ENCODE assay signal across 1 cellular context in the genomic region with DNA sequence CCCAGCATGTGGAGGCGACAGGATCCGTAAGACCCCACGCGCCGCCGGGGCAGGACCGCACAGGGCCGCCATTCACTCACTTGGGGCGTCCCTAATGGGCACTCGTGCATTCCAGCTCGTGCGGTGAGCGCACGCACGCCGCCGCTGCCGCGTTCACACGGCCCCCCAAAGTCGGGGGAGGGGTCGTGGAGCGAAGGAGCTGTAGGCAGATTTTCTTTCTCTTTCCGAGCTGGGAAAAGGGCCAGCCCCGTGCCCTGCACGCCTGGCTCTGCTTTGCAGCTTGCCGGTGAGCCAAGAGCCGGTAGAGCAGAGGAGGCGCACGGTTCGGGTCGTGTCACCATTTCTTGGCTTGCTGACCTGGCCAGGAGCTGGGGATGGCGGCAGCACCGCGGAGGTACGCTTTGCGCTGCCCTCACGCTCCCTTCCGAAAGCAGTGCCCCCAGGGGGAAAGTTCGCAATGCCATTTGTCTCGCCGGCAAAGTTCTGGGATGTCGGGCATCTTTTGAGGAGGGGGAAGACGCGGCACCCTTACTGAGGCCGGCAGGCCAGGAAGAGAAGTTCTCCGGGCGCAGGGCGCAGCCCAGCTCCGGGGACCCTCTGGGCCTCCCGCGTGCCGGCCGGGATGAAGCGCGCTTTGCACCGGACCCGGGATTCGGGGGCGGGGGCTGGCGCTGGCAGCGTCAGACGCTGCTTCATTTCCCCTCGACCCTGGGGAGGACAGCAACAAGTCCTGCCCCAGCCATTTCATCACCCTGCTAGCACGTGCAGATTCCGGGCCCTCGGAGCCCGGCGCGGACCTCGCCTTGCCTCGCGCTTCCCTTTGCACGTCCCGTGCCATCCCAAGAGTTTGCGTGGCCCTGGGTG.
A peak's percentile ranks its signal among the peaks of the same experiment; 100 is the strongest.
TF ChIP-seq lines count a peak whose summit lies in the region.

No MANE protein-coding gene starts in this region.

TF ChIP-seq in HepG2, 621 proteins besides CTCF, POLR2A, EP300 and RAD21 (continued from another document and continues in another):
- peak; percentile 44; the same call in 1 of the 2 replicates for TF ChIP-seq ZHX1 (CRISPR knock-in tag; IDR thresholded peaks at IDR 0.05; ENCODE audit: low read depth)
- peak; percentile 33; the same call in 1 of the 2 replicates for TF ChIP-seq PCBP1 (IDR thresholded peaks at IDR 0.05; ENCODE audit: borderline replicate concordance, low read depth, low read length)
- TF ChIP-seq EEA1 (CRISPR knock-in tag; IDR thresholded peaks at IDR 0.05; ENCODE audit: borderline replicate concordance), result 0 out of 2 replicates have a peak, but pooled peaks have one; percentile 46
- TF ChIP-seq MTERF4 (CRISPR knock-in tag; IDR thresholded peaks at IDR 0.05), result 0 out of 2 replicates have a peak, but pooled peaks have one; percentile 9
- TF ChIP-seq, protein P1, sequence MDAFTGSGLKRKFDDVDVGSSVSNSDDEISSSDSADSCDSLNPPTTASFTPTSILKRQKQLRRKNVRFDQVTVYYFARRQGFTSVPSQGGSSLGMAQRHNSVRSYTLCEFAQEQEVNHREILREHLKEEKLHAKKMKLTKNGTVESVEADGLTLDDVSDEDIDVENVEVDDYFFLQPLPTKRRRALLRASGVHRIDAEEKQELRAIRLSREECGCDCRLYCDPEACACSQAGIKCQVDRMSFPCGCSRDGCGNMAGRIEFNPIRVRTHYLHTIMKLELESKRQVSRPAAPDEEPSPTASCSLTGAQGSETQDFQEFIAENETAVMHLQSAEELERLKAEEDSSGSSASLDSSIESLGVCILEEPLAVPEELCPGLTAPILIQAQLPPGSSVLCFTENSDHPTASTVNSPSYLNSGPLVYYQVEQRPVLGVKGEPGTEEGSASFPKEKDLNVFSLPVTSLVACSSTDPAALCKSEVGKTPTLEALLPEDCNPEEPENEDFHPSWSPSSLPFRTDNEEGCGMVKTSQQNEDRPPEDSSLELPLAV (CRISPR knock-in tag; conservative IDR thresholded peaks at IDR 0.05; ENCODE audit: low read depth), result no peak
- TF ChIP-seq ZNF232 (CRISPR knock-in tag; IDR thresholded peaks at IDR 0.05; ENCODE audit: borderline replicate concordance), result peak; percentile 18; the same call in 1 of the 2 replicates
- 0 out of 2 replicates have a peak, but pooled peaks have one; percentile 35 for TF ChIP-seq CENPT (CRISPR knock-in tag; IDR thresholded peaks at IDR 0.05; ENCODE audit: low read depth)
- TF ChIP-seq ZNF790 (CRISPR knock-in tag; IDR thresholded peaks at IDR 0.05; ENCODE audit: borderline replicate concordance), result 0 out of 2 replicates have a peak, but pooled peaks have one; percentile 24
- peak; percentile 0; the same call in 1 of the 2 replicates for TF ChIP-seq UBTF (CRISPR knock-in tag; IDR thresholded peaks at IDR 0.05)
- TF ChIP-seq KAT8 (CRISPR knock-in tag; IDR thresholded peaks at IDR 0.05), result no peak
- peak; percentile 6 for TF ChIP-seq HNRNPK (IDR thresholded peaks at IDR 0.05; ENCODE audit: low read depth, low read length, poor library complexity, severe bottlenecking)
- 0 out of 2 replicates have a peak, but pooled peaks have one; percentile 20 for TF ChIP-seq NFAT5 (CRISPR knock-in tag; IDR thresholded peaks at IDR 0.05)
- peak; percentile 42; the same call in 1 of the 2 replicates for TF ChIP-seq BHLHE40 (IDR thresholded peaks at IDR 0.05; ENCODE audit: low read length)
- no peak for TF ChIP-seq ZFP82 (CRISPR knock-in tag; IDR thresholded peaks at IDR 0.05; ENCODE audit: borderline replicate concordance)
- peak; percentile 3; the same call in 1 of the 2 replicates for TF ChIP-seq KDM2A (CRISPR knock-in tag; IDR thresholded peaks at IDR 0.05; ENCODE audit: borderline replicate concordance, low read depth)
- TF ChIP-seq ZNF703 (CRISPR knock-in tag; IDR thresholded peaks at IDR 0.05; ENCODE audit: borderline replicate concordance), result peak; percentile 21; the same call in 1 of the 2 replicates
- 0 out of 2 replicates have a peak, but pooled peaks have one; percentile 27 for TF ChIP-seq TBX2 (CRISPR knock-in tag; IDR thresholded peaks at IDR 0.05; ENCODE audit: borderline replicate concordance)
- 0 out of 2 replicates have a peak, but pooled peaks have one; percentile 2 for TF ChIP-seq ZNF558 (CRISPR knock-in tag; IDR thresholded peaks at IDR 0.05; ENCODE audit: borderline replicate concordance)
- TF ChIP-seq, protein P2, sequence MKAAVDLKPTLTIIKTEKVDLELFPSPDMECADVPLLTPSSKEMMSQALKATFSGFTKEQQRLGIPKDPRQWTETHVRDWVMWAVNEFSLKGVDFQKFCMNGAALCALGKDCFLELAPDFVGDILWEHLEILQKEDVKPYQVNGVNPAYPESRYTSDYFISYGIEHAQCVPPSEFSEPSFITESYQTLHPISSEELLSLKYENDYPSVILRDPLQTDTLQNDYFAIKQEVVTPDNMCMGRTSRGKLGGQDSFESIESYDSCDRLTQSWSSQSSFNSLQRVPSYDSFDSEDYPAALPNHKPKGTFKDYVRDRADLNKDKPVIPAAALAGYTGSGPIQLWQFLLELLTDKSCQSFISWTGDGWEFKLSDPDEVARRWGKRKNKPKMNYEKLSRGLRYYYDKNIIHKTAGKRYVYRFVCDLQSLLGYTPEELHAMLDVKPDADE (CRISPR knock-in tag; IDR thresholded peaks at IDR 0.05), result 0 out of 2 replicates have a peak, but pooled peaks have one; percentile 23
- TF ChIP-seq PCBP2 (optimal IDR thresholded peaks at IDR 0.05; ENCODE audit: low read depth, low read length, poor library complexity, severe bottlenecking), result no peak
- 0 out of 2 replicates have a peak, but pooled peaks have one; percentile 0 for TF ChIP-seq POLR2G (IDR thresholded peaks at IDR 0.05; ENCODE audit: low read depth, low read length)
- peak; percentile 34; the same call in 1 of the 2 replicates for TF ChIP-seq BRD4 (CRISPR knock-in tag; IDR thresholded peaks at IDR 0.05)
- TF ChIP-seq TEAD3 (CRISPR knock-in tag; optimal IDR thresholded peaks at IDR 0.05; ENCODE audit: borderline replicate concordance), result peak; percentile 30
- 0 out of 2 replicates have a peak, but pooled peaks have one; percentile 36 for TF ChIP-seq KAT7 (CRISPR knock-in tag; IDR thresholded peaks at IDR 0.05; ENCODE audit: borderline replicate concordance)
- TF ChIP-seq, protein P3, sequence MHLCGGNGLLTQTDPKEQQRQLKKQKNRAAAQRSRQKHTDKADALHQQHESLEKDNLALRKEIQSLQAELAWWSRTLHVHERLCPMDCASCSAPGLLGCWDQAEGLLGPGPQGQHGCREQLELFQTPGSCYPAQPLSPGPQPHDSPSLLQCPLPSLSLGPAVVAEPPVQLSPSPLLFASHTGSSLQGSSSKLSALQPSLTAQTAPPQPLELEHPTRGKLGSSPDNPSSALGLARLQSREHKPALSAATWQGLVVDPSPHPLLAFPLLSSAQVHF (CRISPR knock-in tag; IDR thresholded peaks at IDR 0.05), result peak; percentile 15; the same call in 1 of the 2 replicates
- TF ChIP-seq ZSCAN31 (CRISPR knock-in tag; IDR thresholded peaks at IDR 0.05; ENCODE audit: low read depth), result peak; percentile 63; the same call in 1 of the 2 replicates
- peak; percentile 2; the same call in 1 of the 2 replicates for TF ChIP-seq CCDC6 (CRISPR knock-in tag; IDR thresholded peaks at IDR 0.05)
- no peak for TF ChIP-seq ZNF607 (CRISPR knock-in tag; IDR thresholded peaks at IDR 0.05; ENCODE audit: borderline replicate concordance)
- peak; percentile 13 for TF ChIP-seq ZNF883 (CRISPR knock-in tag; IDR thresholded peaks at IDR 0.05; ENCODE audit: not compliant biosample characterization)
- TF ChIP-seq ZSCAN20 (CRISPR knock-in tag; IDR thresholded peaks at IDR 0.05; ENCODE audit: borderline replicate concordance), result 0 out of 2 replicates have a peak, but pooled peaks have one; percentile 34
- TF ChIP-seq, protein P4, sequence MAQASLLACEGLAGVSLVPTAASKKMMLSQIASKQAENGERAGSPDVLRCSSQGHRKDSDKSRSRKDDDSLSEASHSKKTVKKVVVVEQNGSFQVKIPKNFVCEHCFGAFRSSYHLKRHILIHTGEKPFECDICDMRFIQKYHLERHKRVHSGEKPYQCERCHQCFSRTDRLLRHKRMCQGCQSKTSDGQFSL (CRISPR knock-in tag; IDR thresholded peaks at IDR 0.05), result 0 out of 2 replicates have a peak, but pooled peaks have one; percentile 33
- TF ChIP-seq ZNF138 (CRISPR knock-in tag; IDR thresholded peaks at IDR 0.05; ENCODE audit: low read depth), result no peak
